In the genomic region with DNA sequence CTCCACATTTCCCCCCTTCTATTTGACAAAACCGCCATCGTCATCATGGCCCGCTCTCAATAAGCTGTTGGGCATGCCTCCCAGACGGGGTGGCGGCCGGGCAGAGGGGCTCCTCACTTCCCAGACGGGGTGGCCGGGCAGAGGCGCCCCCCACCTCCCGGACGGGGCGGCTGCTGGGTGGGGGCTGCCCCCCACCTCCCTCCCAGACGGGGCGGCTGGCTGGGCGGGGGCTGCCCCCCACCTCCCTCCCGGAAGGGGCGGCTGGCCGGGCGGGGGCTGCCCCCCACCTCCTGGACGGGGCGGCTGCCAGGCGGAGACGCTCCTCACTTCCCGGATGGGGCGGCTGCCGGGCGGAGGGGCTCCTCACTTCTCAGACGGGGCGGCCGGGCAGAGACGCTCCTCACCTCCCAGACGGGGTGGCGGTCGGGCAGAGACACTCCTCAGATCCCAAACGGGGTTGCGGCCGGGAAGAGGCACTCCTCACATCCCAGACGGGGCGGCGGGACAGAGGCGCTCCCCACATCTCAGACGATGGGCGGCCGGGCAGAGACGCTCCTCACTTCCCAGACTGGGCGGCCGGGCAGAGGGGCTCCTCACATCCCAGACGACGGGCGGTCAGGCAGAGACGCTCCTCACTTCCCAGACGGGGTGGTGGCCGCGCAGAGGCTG, we compare ENCODE assay signal across 1 cellular context. TPM values are rescaled to one million over a fixed set of nuclear protein-coding genes. Genes with fewer than 3 reads are reported as not detected.
"Had no signal": no experiment of that assay in that cellular context is flagged by ENCODE, and none has a peak within 500 bp of the region (broad histone marks: within the 10 kb centered on the region; RNA-seq: fewer than 3 reads in every experiment).

No MANE protein-coding gene starts in this region.

RNA-seq across cellular contexts. Expression of gene TIGD4, which starts 14.3 kb away (rescaled TPM):
- total RNA-seq: IMR-90 had no signal
